Comparison of ENCODE assay signal across 9 cellular contexts in genomic region chr11:123475478-123475877, GRCh38. TPM values are rescaled to one million over a fixed set of nuclear protein-coding genes. Genes with fewer than 3 reads are reported as not detected.
DNase-seq lines count a peak whose midpoint lies in the region; FAIRE-seq and TF ChIP-seq lines count a peak whose summit lies in the region.
"Had no signal": no experiment of that assay in that cellular context is flagged by ENCODE, and none has a peak within 500 bp of the region (broad histone marks: within the 10 kb centered on the region; RNA-seq: fewer than 3 reads in every experiment).

No MANE protein-coding gene starts in this region.

- no peaks in the 10 kb centered on the region for H3K9me3 ChIP-seq in cardiac muscle cell (ENCODE audit: low read depth)
- H3K9me3 ChIP-seq in right atrium auricular region, result no peaks in the 10 kb centered on the region
- no peaks in the 10 kb centered on the region for H3K9me3 ChIP-seq in endothelial cell of umbilical vein (replicated peaks; ENCODE audit: control insufficient read depth, insufficient read depth, low read length)
- H3K9me3 ChIP-seq in testis, result no peaks in the 10 kb centered on the region
- H3K9me3 ChIP-seq in tibial artery, result no peaks in the 10 kb centered on the region

- intact Hi-C loops in endothelial cell of umbilical vein (cut with micrococcal nuclease), result loop anchor here (2.0 kb wide), 2 partner anchors 69 to 373 kb away; no protein-coding TSS in a partner anchor
- intact Hi-C loops in testis (cut with DNase I; ENCODE audit: low total_unique reads), result loop anchor here (5.0 kb wide), 2 partner anchors 68 to 173 kb away; no protein-coding TSS in a partner anchor
- intact Hi-C loops in tibial artery (cut with DNase I; ENCODE audit: low total_unique reads), result loop anchor here (5.0 kb wide), 1 partner anchor 178 kb away; no protein-coding TSS in a partner anchor

- TF ChIP-seq CTCF in cardiac muscle cell (IDR thresholded peaks at IDR 0.05; ENCODE audit: low read depth, low read length) (peak; percentile 40), right atrium auricular region (IDR thresholded peaks at IDR 0.05) (peak in 1 of 2 donors; percentile 28), endothelial cell of umbilical vein (IDR thresholded peaks at IDR 0.05; ENCODE audit: extremely low read depth in 1 of 2, insufficient read depth in 1 of 2, low read depth in 1 of 2, low read length in 2 of 2) (peak; percentile 37 to 39), testis (IDR thresholded peaks at IDR 0.05) (peak; percentile 15 to 47 (median 34)), tibial artery (IDR thresholded peaks at IDR 0.05) (no peak)

- H3K27me3 ChIP-seq in cardiac muscle cell (no peaks in the 10 kb centered on the region), right atrium auricular region (no peaks in the 10 kb centered on the region), endothelial cell of umbilical vein (ENCODE audit: control insufficient read depth in 2 of 2, insufficient read depth in 2 of 2, low read length in 2 of 2) (no peaks in the 10 kb centered on the region), testis (no peaks in the 10 kb centered on the region), tibial artery (no peaks in the 10 kb centered on the region)

- no peaks in the 10 kb centered on the region for H3K36me3 ChIP-seq in cardiac muscle cell
- no peaks in the 10 kb centered on the region for H3K36me3 ChIP-seq in right atrium auricular region
- H3K36me3 ChIP-seq in endothelial cell of umbilical vein (ENCODE audit: control insufficient read depth in 2 of 2, extremely low read depth in 1 of 2, insufficient read depth in 2 of 2, low read length in 2 of 2), result no peaks in the 10 kb centered on the region
- no peaks in the 10 kb centered on the region for H3K36me3 ChIP-seq in testis (ENCODE audit: low read depth, missing control alignments)
- H3K36me3 ChIP-seq in tibial artery, result no peaks in the 10 kb centered on the region

- peak; percentile 59 for FAIRE-seq in endothelial cell of umbilical vein (lab: Jason Lieb, UNC)

- H3K4me2 ChIP-seq in endothelial cell of umbilical vein (ENCODE audit: insufficient read depth, low read length), result no peak overlapping the region

- POLR2A ChIA-PET in endothelial cell of umbilical vein (lab: Charles Lee), result no interaction called here

- H3K79me2 ChIP-seq in endothelial cell of umbilical vein (ENCODE audit: control insufficient read depth, insufficient read depth, low read length), result no peaks in the 10 kb centered on the region

- no peak overlapping the region for H3K27ac ChIP-seq in cardiac muscle cell
- no peak overlapping the region for H3K27ac ChIP-seq in right atrium auricular region
- peak overlapping the region; percentile 92 for H3K27ac ChIP-seq in endothelial cell of umbilical vein (ENCODE audit: insufficient read depth, low read depth, low read length)
- H3K27ac ChIP-seq in testis, result peak overlapping the region; percentile 63 to 68
- no peak overlapping the region for H3K27ac ChIP-seq in tibial artery

- peak overlapping the region; percentile 64 for H3K9ac ChIP-seq in endothelial cell of umbilical vein (replicated peaks; ENCODE audit: extremely low read depth, insufficient read depth, low read length)

- BruUV-seq in endothelial cell of umbilical vein (replicated peaks; lab: Mats Ljungman, UMichigan), result no TSS peak

- WGBS in testis, 2 donors, result 67 to 68% methylated on average over 3 of the region's 3 CpGs

- DNase-seq in cardiac muscle cell (ENCODE audit: low read depth in 1 of 2, low spot score in 1 of 2) (peak; percentile 65 to 76), right atrium auricular region (ENCODE audit: low spot score) (no peak), NCI-H526 (lab: John Stamatoyannopoulos, UW) (peak; percentile 46 to 84), endothelial cell of umbilical vein (ENCODE audit: low read depth, low spot score) (peak; percentile 50), testis (peak; percentile 52), tibial artery (no peak), activated gamma-delta T cell (lab: John Stamatoyannopoulos, UW) (no peak)
- DNase-seq in stimulated activated CD8-positive, alpha-beta memory T cell treated with anti-CD3 and anti-CD28 coated beads, Interleukin-4, amount 100 ng/mL, for 48 hours, result no peak
- DNase-seq: GF-D8 had no signal

- H3K4me1 ChIP-seq in cardiac muscle cell (ENCODE audit: low read depth), result peaks cover 24% of the 10 kb centered on the region
- peaks cover 0 to 15% of the 10 kb centered on the region in 2 donors for H3K4me1 ChIP-seq in right atrium auricular region
- peaks cover 27% of the 10 kb centered on the region for H3K4me1 ChIP-seq in endothelial cell of umbilical vein (ENCODE audit: control insufficient read depth, extremely low read depth, insufficient read depth, low read length)
- H3K4me1 ChIP-seq in testis, result peaks cover 15% of the 10 kb centered on the region
- H3K4me1 ChIP-seq in tibial artery, result peaks cover 0 to 7% (median 0%) of the 10 kb centered on the region in 4 donors

- no peaks in the 10 kb centered on the region for H3K9me1 ChIP-seq in endothelial cell of umbilical vein (replicated peaks; ENCODE audit: control insufficient read depth, extremely low read depth, insufficient read depth, low read length)

- CTCF ChIA-PET in endothelial cell of umbilical vein (lab: Charles Lee), result interaction anchor here (0.6 to 8.1 kb wide), 22 partner anchors 9 to 373 kb away, joined by 3 to 368 read pairs (median 6); no protein-coding TSS in a partner anchor

- H2AFZ ChIP-seq in endothelial cell of umbilical vein (ENCODE audit: low read depth, low read length), result no peak overlapping the region

- no peaks in the 10 kb centered on the region for H4K20me1 ChIP-seq in endothelial cell of umbilical vein (replicated peaks; ENCODE audit: control insufficient read depth, extremely low read depth, insufficient read depth, low read length)

- H3K4me3 ChIP-seq in cardiac muscle cell, result no peak overlapping the region
- H3K4me3 ChIP-seq in right atrium auricular region, result no peak overlapping the region
- no peak overlapping the region for H3K4me3 ChIP-seq in endothelial cell of umbilical vein (replicated peaks in 1 of 3; ENCODE audit: insufficient read depth in 1 of 3, low read depth in 1 of 3, low read length in 3 of 3)
- no peak overlapping the region for H3K4me3 ChIP-seq in testis
- H3K4me3 ChIP-seq in tibial artery, result no peak overlapping the region

- TF ChIP-seq POLR2A in endothelial cell of umbilical vein (IDR thresholded peaks at IDR 0.05; ENCODE audit: low read depth, low read length) (no peak), testis (IDR thresholded peaks at IDR 0.05) (no peak)

- dilution Hi-C loops in endothelial cell of umbilical vein (cut with MboI; ENCODE audit: extremely low pct_ligation_motif_present, low sequenced_read_pairs), result loop anchor here (25.0 kb wide), 1 partner anchor 163 kb away; no protein-coding TSS in a partner anchor

TF ChIP-seq in endothelial cell of umbilical vein, 7 proteins besides CTCF, POLR2A, EP300 and RAD21:
- TF ChIP-seq POLR2AphosphoS5 (IDR thresholded peaks at IDR 0.05; ENCODE audit: insufficient read depth, low read depth, low read length) (no peak), GATA2 (IDR thresholded peaks at IDR 0.05; ENCODE audit: insufficient read depth, insufficient read length, low read depth, low read length) (no peak), JUN (IDR thresholded peaks at IDR 0.05; ENCODE audit: borderline replicate concordance, insufficient read depth, insufficient read length, low read depth) (no peak), MYC (IDR thresholded peaks at IDR 0.05; ENCODE audit: low read depth, low read length) (no peak)
TF ChIP-seq in endothelial cell of umbilical vein: peak in this region for 0.

RNA-seq across cellular contexts. Expression of gene GRAMD1B, which starts 45.4 kb away (rescaled TPM):
- 47.4 and 81.5 TPM in 2 replicates for total RNA-seq in cardiac muscle cell
- polyA plus RNA-seq in cardiac muscle cell, result 15.5 and 25.5 TPM in 2 replicates
- 1 to 10 TPM; 3.1 to 3.8 TPM for total RNA-seq in right atrium auricular region
- total RNA-seq in endothelial cell of umbilical vein, result 6.8 and 11.1 TPM in 2 replicates
- 4.5 and 5.1 TPM in 2 replicates for polyA plus RNA-seq in endothelial cell of umbilical vein
- 3.4 and 4.1 TPM in 2 replicates for polyA plus RNA-seq in endothelial cell of umbilical vein (2011; cell fraction: cytosol; rRNA removed)
- polyA plus RNA-seq in endothelial cell of umbilical vein (2011; cell fraction: nucleus; rRNA removed), result 16.8 and 18.4 TPM in 2 replicates
- 2.2 and 2.3 TPM in 2 replicates for polyA plus RNA-seq in endothelial cell of umbilical vein (2012)
- polyA minus RNA-seq in endothelial cell of umbilical vein, result 9.1 and 9.2 TPM in 2 replicates
- polyA minus RNA-seq in endothelial cell of umbilical vein (2011; cell fraction: cytosol; rRNA and poly(A)+ RNA removed), result 56.6 TPM
- polyA minus RNA-seq in endothelial cell of umbilical vein (2011; cell fraction: nucleus; rRNA and poly(A)+ RNA removed), result 12.2 and 12.7 TPM in 2 replicates
- total RNA-seq in testis, result 10 to 100 TPM; 48.1 to 78.9 TPM
- 48.9 TPM for polyA plus RNA-seq in testis (ENCODE audit: insufficient read depth, low read depth, low replicate concordance)

Comparison
In these comparisons a context has a peak if more than half of its experiments do, and no peak if none do; other contexts are left out.
1. DNase-seq: peak in cardiac muscle cell (2 of 2), NCI-H526 (2 of 2), endothelial cell of umbilical vein (single experiment) and testis (single experiment); none in right atrium auricular region (single experiment), tibial artery (0 of 2), stimulated activated CD8-positive, alpha-beta memory T cell treated with anti-CD3 and anti-CD28 coated beads, Interleukin-4, amount 100 ng/mL, for 48 hours (single experiment) and activated gamma-delta T cell (single experiment).
2. H3K27ac ChIP-seq: peak in endothelial cell of umbilical vein (single experiment) and testis (2 of 2); none in cardiac muscle cell (single experiment), right atrium auricular region (0 of 2) and tibial artery (0 of 2).
3. CTCF ChIP-seq: peak in cardiac muscle cell (single experiment), endothelial cell of umbilical vein (2 of 2) and testis (3 of 3); none in tibial artery (0 of 2).